ENCODE assay signal across 8 cellular contexts in the genomic region with DNA sequence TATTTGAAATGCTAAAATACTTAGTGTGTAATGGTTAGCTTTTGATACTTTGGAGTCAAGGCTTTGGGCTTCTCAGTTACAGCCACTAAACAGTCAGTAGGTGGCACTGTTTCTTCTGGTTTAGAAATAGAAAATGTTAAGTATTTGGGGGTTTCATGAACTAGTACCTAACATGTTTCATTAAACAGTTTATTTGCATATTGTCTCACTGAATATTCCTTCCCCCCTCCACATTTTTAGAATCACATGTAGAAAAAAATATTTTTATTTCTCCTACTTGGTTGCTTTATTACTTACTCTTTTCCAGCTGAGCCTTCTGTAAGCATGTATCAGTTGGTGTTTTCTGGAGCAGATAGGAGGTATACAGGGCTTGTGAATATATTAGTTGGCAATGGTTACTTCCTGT. TPM values are rescaled to one million over a fixed set of nuclear protein-coding genes. Genes with fewer than 3 reads are reported as not detected.
DNase-seq lines count a peak whose midpoint lies in the region; ATAC-seq and TF ChIP-seq lines count a peak whose summit lies in the region.

No MANE protein-coding gene starts in this region.

- no peaks in the 10 kb centered on the region for H3K36me3 Mint-ChIP-seq in activated CD4-positive, alpha-beta T cell treated with anti-CD3 and anti-CD28 coated beads, Interleukin-2, amount 10 ng/mL, durations not matched to agents 7 days and 5 days (ENCODE audit: low read depth)
- no peaks in the 10 kb centered on the region for H3K36me3 Mint-ChIP-seq in progenitor cell of endocrine pancreas (ENCODE audit: insufficient read depth)

- H3K4me3 ChIP-seq in SK-N-MC (no peak overlapping the region), fibroblast of the aortic adventitia (ENCODE audit: low read depth, low read length) (no peak overlapping the region)

- H3K9me3 ChIP-seq in SK-N-MC (ENCODE audit: low read depth, low read length), result no peaks in the 10 kb centered on the region

- CTCF ChIA-PET in activated CD4-positive, alpha-beta T cell treated with anti-CD3 and anti-CD28 coated beads, Interleukin-2, amount 10 ng/mL, durations not matched to agents 7 days and 5 days (lab: Charles Lee), result interaction anchor here (0.6 to 1.5 kb wide), 4 partner anchors 17 to 319 kb away, joined by 3 to 5 read pairs (median 4); no protein-coding TSS in a partner anchor

- no peaks in the 10 kb centered on the region for H3K9me3 Mint-ChIP-seq in activated CD4-positive, alpha-beta T cell treated with anti-CD3 and anti-CD28 coated beads, Interleukin-2, amount 10 ng/mL, durations not matched to agents 7 days and 5 days
- H3K9me3 Mint-ChIP-seq in progenitor cell of endocrine pancreas (ENCODE audit: low read depth), result no peaks in the 10 kb centered on the region

- no peaks in the 10 kb centered on the region for H3K27me3 Mint-ChIP-seq in activated CD4-positive, alpha-beta T cell treated with anti-CD3 and anti-CD28 coated beads, Interleukin-2, amount 10 ng/mL, durations not matched to agents 7 days and 5 days
- no peaks in the 10 kb centered on the region for H3K27me3 Mint-ChIP-seq in progenitor cell of endocrine pancreas

- peak; percentile 83 for ATAC-seq in GM21576 (IDR thresholded peaks at IDR 0.05; ENCODE audit: unreplicated experiment)

- TF ChIP-seq CTCF in fibroblast of the aortic adventitia (IDR thresholded peaks at IDR 0.05; ENCODE audit: insufficient read depth, low read length) (peak; percentile 87), progenitor cell of endocrine pancreas (IDR thresholded peaks at IDR 0.05; ENCODE audit: unreplicated experiment) (peak; percentile 88)

- no peak overlapping the region for H3K27ac ChIP-seq in SK-N-MC

- no peak overlapping the region for H3K27ac Mint-ChIP-seq in activated CD4-positive, alpha-beta T cell treated with anti-CD3 and anti-CD28 coated beads, Interleukin-2, amount 10 ng/mL, durations not matched to agents 7 days and 5 days
- H3K27ac Mint-ChIP-seq in progenitor cell of endocrine pancreas, result no peak overlapping the region

- H3K4me1 Mint-ChIP-seq in activated CD4-positive, alpha-beta T cell treated with anti-CD3 and anti-CD28 coated beads, Interleukin-2, amount 10 ng/mL, durations not matched to agents 7 days and 5 days, result peaks cover 6% of the 10 kb centered on the region
- peaks cover 7% of the 10 kb centered on the region for H3K4me1 Mint-ChIP-seq in progenitor cell of endocrine pancreas (ENCODE audit: low read depth)

- H3K9ac ChIP-seq in SK-N-MC (ENCODE audit: insufficient read length), result no peak overlapping the region

- peak; percentile 14 for DNase-seq in activated CD4-positive, alpha-beta T cell treated with anti-CD3 and anti-CD28 coated beads, Interleukin-2, amount 10 ng/mL, durations not matched to agents 7 days and 5 days
- no peak for DNase-seq in activated CD4-positive, alpha-beta T cell treated with anti-CD3 and anti-CD28 coated beads for 1 hour
- peak; percentile 55 for DNase-seq in HT1080 (ENCODE audit: low read depth)
- peak; percentile 32 for DNase-seq in SK-N-MC (ENCODE audit: low read depth, low spot score)
- DNase-seq in fibroblast of the aortic adventitia (ENCODE audit: low read depth), result peak; percentile 76
- DNase-seq in progenitor cell of endocrine pancreas (ENCODE audit: low spot score, unreplicated experiment), result no peak
- DNase-seq in DMS153 treated with DMSO at 0.1 percent for 48 hours (lab: John Stamatoyannopoulos, UW; ENCODE audit: unreplicated experiment), result no peak

- POLR2A ChIA-PET in activated CD4-positive, alpha-beta T cell treated with anti-CD3 and anti-CD28 coated beads, Interleukin-2, amount 10 ng/mL, durations not matched to agents 7 days and 5 days (lab: Charles Lee), result no interaction called here

- H3K4me3 Mint-ChIP-seq in activated CD4-positive, alpha-beta T cell treated with anti-CD3 and anti-CD28 coated beads, Interleukin-2, amount 10 ng/mL, durations not matched to agents 7 days and 5 days, result no peak overlapping the region
- H3K4me3 Mint-ChIP-seq in progenitor cell of endocrine pancreas (ENCODE audit: low read depth), result no peak overlapping the region

- H3K36me3 ChIP-seq in SK-N-MC (ENCODE audit: insufficient read depth, low read length), result no peaks in the 10 kb centered on the region; the same call in 1 of the 2 replicates

RNA-seq across cellular contexts. Expression of gene IPO11, which starts 48.0 kb away (rescaled TPM):
- total RNA-seq in activated CD4-positive, alpha-beta T cell treated with anti-CD3 and anti-CD28 coated beads, Interleukin-2, amount 10 ng/mL, durations not matched to agents 7 days and 5 days, result 10 to 100 TPM; 27.3 to 29.9 TPM
- 23.4 and 24.7 TPM in 2 replicates for total RNA-seq in HT1080 (2014; rRNA removed; shearing (Covaris generic))
- 20.2 and 22.6 TPM in 2 replicates for polyA plus RNA-seq in HT1080 (2015; cell fraction: cytosol; rRNA removed)
- 32.9 and 37.4 TPM in 2 replicates for polyA plus RNA-seq in HT1080 (2015; cell fraction: nucleus; rRNA removed)
- total RNA-seq in fibroblast of the aortic adventitia (ENCODE audit: low replicate concordance) (21.3 and 38.1 TPM in 2 replicates), progenitor cell of endocrine pancreas (32.7 and 36.2 TPM in 2 replicates)

RNA-seq across cellular contexts. Expression of gene DIMT1, which starts 56.9 kb away (rescaled TPM):
- total RNA-seq in activated CD4-positive, alpha-beta T cell treated with anti-CD3 and anti-CD28 coated beads, Interleukin-2, amount 10 ng/mL, durations not matched to agents 7 days and 5 days, result 10 to 100 TPM; 21.5 to 25.5 TPM
- total RNA-seq in HT1080 (2014; rRNA removed; shearing (Covaris generic)), result 82.7 and 116 TPM in 2 replicates
- polyA plus RNA-seq in HT1080 (2015; cell fraction: cytosol; rRNA removed), result 50.9 and 53.5 TPM in 2 replicates
- 41.3 and 57.0 TPM in 2 replicates for polyA plus RNA-seq in HT1080 (2015; cell fraction: nucleus; rRNA removed)
- total RNA-seq in fibroblast of the aortic adventitia (ENCODE audit: low replicate concordance), result 15.0 and 32.7 TPM in 2 replicates
- 18.6 and 20.3 TPM in 2 replicates for total RNA-seq in progenitor cell of endocrine pancreas

Comparison
In these comparisons a context has a peak if more than half of its experiments do, and no peak if none do; other contexts are left out.
1. DNase-seq: peak in activated CD4-positive, alpha-beta T cell treated with anti-CD3 and anti-CD28 coated beads, Interleukin-2, amount 10 ng/mL, durations not matched to agents 7 days and 5 days (single experiment), HT1080 (single experiment), SK-N-MC (single experiment) and fibroblast of the aortic adventitia (single experiment); none in activated CD4-positive, alpha-beta T cell treated with anti-CD3 and anti-CD28 coated beads for 1 hour (single experiment), progenitor cell of endocrine pancreas (single experiment) and DMS153 treated with DMSO at 0.1 percent for 48 hours (single experiment).